2 cellular contexts compared by ENCODE assay signal in the genomic region with DNA sequence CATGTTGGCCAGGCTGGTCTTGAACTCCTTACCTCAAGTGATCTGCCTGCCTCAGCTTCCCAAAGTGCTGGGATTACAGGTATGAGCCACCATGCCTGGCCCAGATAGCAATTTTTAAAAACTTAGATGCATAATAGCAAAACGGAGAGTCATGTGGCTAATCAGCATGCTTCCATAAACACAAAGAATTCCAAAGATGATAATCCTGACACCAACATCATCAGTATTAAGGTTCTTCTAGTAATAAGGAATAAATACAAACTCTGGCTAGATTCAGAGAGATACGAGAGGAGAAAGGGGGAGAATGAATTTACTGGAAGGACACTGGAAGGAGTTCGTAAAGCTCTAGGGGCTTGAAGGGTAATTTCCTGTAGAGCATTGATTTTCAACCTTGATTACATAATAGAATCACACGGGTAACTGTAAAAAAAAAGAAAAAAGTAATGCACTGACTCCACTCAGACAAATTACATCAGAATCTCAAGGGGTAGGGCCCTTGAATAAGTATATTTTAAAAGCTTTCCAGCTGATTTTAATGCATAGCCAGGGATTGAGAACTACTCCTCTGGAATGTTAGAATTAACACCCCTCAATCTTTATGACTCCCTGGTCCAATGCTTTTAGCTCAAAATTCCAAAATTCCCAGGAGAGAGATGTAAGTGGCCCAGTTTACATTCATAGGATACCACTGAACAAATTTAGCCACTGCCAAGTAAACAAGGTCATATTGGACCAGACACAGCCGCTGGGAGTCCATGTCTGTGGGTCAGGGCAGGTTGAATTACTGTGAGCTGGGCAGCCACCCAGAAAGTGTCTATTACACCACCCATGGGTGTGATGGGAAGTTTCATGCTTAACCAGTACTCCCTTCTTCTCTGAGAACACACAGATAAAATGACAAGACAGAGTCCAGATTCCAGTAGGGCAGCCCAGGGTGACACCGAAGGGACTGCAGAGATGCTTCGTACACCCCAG.
TF ChIP-seq lines count a peak whose summit lies in the region.

No MANE protein-coding gene starts in this region.

TF ChIP-seq in IMR-90, 13 proteins besides CTCF, POLR2A, EP300 and RAD21:
- TF ChIP-seq RCOR1 (IDR thresholded peaks at IDR 0.05; ENCODE audit: insufficient replicate concordance, low read length): no peak
- TF ChIP-seq MAZ (IDR thresholded peaks at IDR 0.05; ENCODE audit: borderline replicate concordance, low read depth, low read length): no peak
- TF ChIP-seq, protein P1, sequence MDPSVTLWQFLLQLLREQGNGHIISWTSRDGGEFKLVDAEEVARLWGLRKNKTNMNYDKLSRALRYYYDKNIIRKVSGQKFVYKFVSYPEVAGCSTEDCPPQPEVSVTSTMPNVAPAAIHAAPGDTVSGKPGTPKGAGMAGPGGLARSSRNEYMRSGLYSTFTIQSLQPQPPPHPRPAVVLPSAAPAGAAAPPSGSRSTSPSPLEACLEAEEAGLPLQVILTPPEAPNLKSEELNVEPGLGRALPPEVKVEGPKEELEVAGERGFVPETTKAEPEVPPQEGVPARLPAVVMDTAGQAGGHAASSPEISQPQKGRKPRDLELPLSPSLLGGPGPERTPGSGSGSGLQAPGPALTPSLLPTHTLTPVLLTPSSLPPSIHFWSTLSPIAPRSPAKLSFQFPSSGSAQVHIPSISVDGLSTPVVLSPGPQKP (IDR thresholded peaks at IDR 0.05; ENCODE audit: borderline replicate concordance, low read depth, low read length): no peak
- TF ChIP-seq MAFK (IDR thresholded peaks at IDR 0.05; ENCODE audit: low read depth, low read length): no peak
- TF ChIP-seq FOS (IDR thresholded peaks at IDR 0.05; ENCODE audit: low read depth, low read length): no peak
- no peak for TF ChIP-seq NFE2L2 (IDR thresholded peaks at IDR 0.05; ENCODE audit: low read depth, low read length)
- TF ChIP-seq, protein P2, sequence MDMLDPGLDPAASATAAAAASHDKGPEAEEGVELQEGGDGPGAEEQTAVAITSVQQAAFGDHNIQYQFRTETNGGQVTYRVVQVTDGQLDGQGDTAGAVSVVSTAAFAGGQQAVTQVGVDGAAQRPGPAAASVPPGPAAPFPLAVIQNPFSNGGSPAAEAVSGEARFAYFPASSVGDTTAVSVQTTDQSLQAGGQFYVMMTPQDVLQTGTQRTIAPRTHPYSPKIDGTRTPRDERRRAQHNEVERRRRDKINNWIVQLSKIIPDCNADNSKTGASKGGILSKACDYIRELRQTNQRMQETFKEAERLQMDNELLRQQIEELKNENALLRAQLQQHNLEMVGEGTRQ (IDR thresholded peaks at IDR 0.05; ENCODE audit: low read depth, low read length): no peak
- no peak for TF ChIP-seq BHLHE40 (IDR thresholded peaks at IDR 0.05; ENCODE audit: low read depth, low read length)
- TF ChIP-seq RFX5 (IDR thresholded peaks at IDR 0.05; ENCODE audit: low read depth, low read length): no peak
- TF ChIP-seq CHD1 (IDR thresholded peaks at IDR 0.05; ENCODE audit: low read depth, low read length): no peak
- no peak for TF ChIP-seq MXI1 (IDR thresholded peaks at IDR 0.05; ENCODE audit: borderline replicate concordance, low read depth, low read length)
- TF ChIP-seq SMC3 (IDR thresholded peaks at IDR 0.05; ENCODE audit: low read depth, low read length): no peak
- TF ChIP-seq CEBPB (IDR thresholded peaks at IDR 0.05; ENCODE audit: low read depth, low read length): no peak

TF ChIP-seq in GM23338, 12 proteins besides CTCF, POLR2A, EP300 and RAD21:
- TF ChIP-seq, protein P3, sequence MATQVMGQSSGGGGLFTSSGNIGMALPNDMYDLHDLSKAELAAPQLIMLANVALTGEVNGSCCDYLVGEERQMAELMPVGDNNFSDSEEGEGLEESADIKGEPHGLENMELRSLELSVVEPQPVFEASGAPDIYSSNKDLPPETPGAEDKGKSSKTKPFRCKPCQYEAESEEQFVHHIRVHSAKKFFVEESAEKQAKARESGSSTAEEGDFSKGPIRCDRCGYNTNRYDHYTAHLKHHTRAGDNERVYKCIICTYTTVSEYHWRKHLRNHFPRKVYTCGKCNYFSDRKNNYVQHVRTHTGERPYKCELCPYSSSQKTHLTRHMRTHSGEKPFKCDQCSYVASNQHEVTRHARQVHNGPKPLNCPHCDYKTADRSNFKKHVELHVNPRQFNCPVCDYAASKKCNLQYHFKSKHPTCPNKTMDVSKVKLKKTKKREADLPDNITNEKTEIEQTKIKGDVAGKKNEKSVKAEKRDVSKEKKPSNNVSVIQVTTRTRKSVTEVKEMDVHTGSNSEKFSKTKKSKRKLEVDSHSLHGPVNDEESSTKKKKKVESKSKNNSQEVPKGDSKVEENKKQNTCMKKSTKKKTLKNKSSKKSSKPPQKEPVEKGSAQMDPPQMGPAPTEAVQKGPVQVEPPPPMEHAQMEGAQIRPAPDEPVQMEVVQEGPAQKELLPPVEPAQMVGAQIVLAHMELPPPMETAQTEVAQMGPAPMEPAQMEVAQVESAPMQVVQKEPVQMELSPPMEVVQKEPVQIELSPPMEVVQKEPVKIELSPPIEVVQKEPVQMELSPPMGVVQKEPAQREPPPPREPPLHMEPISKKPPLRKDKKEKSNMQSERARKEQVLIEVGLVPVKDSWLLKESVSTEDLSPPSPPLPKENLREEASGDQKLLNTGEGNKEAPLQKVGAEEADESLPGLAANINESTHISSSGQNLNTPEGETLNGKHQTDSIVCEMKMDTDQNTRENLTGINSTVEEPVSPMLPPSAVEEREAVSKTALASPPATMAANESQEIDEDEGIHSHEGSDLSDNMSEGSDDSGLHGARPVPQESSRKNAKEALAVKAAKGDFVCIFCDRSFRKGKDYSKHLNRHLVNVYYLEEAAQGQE (IDR thresholded peaks at IDR 0.05; ENCODE audit: unreplicated experiment): no peak
- TF ChIP-seq EZH2 (IDR thresholded peaks at IDR 0.05; ENCODE audit: low read depth, unreplicated experiment): no peak
- TF ChIP-seq NANOG (IDR thresholded peaks at IDR 0.05; ENCODE audit: borderline replicate concordance): no peak
- no peak for TF ChIP-seq POLR2AphosphoS5 (IDR thresholded peaks at IDR 0.05; ENCODE audit: low read depth)
- TF ChIP-seq, protein P4, sequence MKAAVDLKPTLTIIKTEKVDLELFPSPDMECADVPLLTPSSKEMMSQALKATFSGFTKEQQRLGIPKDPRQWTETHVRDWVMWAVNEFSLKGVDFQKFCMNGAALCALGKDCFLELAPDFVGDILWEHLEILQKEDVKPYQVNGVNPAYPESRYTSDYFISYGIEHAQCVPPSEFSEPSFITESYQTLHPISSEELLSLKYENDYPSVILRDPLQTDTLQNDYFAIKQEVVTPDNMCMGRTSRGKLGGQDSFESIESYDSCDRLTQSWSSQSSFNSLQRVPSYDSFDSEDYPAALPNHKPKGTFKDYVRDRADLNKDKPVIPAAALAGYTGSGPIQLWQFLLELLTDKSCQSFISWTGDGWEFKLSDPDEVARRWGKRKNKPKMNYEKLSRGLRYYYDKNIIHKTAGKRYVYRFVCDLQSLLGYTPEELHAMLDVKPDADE (IDR thresholded peaks at IDR 0.05): no peak
- TF ChIP-seq ZNF331 (CRISPR knock-in tag; IDR thresholded peaks at IDR 0.05; ENCODE audit: low read depth): no peak
- TF ChIP-seq, protein P5, sequence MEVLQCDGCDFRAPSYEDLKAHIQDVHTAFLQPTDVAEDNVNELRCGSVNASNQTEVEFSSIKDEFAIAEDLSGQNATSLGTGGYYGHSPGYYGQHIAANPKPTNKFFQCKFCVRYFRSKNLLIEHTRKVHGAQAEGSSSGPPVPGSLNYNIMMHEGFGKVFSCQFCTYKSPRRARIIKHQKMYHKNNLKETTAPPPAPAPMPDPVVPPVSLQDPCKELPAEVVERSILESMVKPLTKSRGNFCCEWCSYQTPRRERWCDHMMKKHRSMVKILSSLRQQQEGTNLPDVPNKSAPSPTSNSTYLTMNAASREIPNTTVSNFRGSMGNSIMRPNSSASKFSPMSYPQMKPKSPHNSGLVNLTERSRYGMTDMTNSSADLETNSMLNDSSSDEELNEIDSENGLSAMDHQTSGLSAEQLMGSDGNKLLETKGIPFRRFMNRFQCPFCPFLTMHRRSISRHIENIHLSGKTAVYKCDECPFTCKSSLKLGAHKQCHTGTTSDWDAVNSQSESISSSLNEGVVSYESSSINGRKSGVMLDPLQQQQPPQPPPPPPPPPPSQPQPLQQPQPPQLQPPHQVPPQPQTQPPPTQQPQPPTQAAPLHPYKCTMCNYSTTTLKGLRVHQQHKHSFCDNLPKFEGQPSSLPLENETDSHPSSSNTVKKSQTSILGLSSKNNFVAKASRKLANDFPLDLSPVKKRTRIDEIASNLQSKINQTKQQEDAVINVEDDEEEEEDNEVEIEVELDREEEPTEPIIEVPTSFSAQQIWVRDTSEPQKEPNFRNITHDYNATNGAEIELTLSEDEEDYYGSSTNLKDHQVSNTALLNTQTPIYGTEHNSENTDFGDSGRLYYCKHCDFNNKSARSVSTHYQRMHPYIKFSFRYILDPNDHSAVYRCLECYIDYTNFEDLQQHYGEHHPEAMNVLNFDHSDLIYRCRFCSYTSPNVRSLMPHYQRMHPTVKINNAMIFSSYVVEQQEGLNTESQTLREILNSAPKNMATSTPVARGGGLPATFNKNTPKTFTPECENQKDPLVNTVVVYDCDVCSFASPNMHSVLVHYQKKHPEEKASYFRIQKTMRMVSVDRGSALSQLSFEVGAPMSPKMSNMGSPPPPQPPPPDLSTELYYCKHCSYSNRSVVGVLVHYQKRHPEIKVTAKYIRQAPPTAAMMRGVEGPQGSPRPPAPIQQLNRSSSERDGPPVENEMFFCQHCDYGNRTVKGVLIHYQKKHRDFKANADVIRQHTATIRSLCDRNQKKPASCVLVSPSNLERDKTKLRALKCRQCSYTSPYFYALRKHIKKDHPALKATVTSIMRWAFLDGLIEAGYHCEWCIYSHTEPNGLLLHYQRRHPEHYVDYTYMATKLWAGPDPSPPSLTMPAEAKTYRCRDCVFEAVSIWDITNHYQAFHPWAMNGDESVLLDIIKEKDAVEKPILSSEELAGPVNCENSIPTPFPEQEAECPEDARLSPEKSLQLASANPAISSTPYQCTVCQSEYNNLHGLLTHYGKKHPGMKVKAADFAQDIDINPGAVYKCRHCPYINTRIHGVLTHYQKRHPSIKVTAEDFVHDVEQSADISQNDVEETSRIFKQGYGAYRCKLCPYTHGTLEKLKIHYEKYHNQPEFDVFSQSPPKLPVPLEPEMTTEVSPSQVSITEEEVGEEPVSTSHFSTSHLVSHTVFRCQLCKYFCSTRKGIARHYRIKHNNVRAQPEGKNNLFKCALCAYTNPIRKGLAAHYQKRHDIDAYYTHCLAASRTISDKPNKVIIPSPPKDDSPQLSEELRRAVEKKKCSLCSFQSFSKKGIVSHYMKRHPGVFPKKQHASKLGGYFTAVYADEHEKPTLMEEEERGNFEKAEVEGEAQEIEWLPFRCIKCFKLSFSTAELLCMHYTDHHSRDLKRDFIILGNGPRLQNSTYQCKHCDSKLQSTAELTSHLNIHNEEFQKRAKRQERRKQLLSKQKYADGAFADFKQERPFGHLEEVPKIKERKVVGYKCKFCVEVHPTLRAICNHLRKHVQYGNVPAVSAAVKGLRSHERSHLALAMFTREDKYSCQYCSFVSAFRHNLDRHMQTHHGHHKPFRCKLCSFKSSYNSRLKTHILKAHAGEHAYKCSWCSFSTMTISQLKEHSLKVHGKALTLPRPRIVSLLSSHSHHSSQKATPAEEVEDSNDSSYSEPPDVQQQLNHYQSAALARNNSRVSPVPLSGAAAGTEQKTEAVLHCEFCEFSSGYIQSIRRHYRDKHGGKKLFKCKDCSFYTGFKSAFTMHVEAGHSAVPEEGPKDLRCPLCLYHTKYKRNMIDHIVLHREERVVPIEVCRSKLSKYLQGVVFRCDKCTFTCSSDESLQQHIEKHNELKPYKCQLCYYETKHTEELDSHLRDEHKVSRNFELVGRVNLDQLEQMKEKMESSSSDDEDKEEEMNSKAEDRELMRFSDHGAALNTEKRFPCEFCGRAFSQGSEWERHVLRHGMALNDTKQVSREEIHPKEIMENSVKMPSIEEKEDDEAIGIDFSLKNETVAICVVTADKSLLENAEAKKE (CRISPR knock-in tag; IDR thresholded peaks at IDR 0.05): no peak
- no peak for TF ChIP-seq EZH2phosphoT487 (IDR thresholded peaks at IDR 0.05; ENCODE audit: unreplicated experiment)
- TF ChIP-seq JUNB (IDR thresholded peaks at IDR 0.05; ENCODE audit: unreplicated experiment): no peak
- TF ChIP-seq STAT1 (IDR thresholded peaks at IDR 0.05; ENCODE audit: unreplicated experiment): no peak
- TF ChIP-seq CREB1 (CRISPR knock-in tag; IDR thresholded peaks at IDR 0.05; ENCODE audit: low read depth): no peak
- no peak for TF ChIP-seq ZNF114 (CRISPR knock-in tag; IDR thresholded peaks at IDR 0.05)
